Comparison of ENCODE assay signal across 9 cellular contexts in the genomic region with DNA sequence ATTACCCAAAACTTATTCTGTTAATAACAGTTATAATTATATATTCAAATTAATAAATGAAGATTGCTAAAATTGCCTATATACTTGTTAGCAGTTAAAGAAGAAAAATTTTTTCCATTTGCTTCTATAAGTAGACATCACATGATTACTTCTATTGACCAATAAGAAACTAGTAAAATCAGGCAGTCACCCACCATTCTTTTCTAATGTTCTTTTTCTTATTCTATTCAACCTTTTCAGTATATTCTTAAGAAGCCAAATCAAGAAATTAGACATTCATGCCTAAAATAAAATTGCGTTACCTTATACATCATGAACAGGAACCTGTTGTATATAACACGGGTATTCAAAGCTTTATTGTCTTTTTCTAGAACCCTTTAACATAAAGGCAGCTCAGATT.
A peak's percentile ranks its signal among the peaks of the same experiment; 100 is the strongest.
DNase-seq lines count a peak whose midpoint lies in the region; ATAC-seq and TF ChIP-seq lines count a peak whose summit lies in the region.
"Had no signal": no experiment of that assay in that cellular context is flagged by ENCODE, and none has a peak within 500 bp of the region (broad histone marks: within the 10 kb centered on the region; RNA-seq: fewer than 3 reads in every experiment).

No MANE protein-coding gene starts in this region.

- H3K36me3 Mint-ChIP-seq in CD8-positive, alpha-beta T cell = peaks cover 6% of the 10 kb centered on the region

- H3K9me3 Mint-ChIP-seq in CD8-positive, alpha-beta T cell = no peaks in the 10 kb centered on the region

- no peaks in the 10 kb centered on the region for H3K36me3 ChIP-seq in CD8-positive, alpha-beta T cell (ENCODE audit: insufficient read depth, low read length)
- H3K36me3 ChIP-seq in Panc1 (ENCODE audit: control insufficient read depth, insufficient read depth, low read length) (no peaks in the 10 kb centered on the region; the same call in 1 of the 2 replicates), psoas muscle (ENCODE audit: insufficient read depth in 1 of 2, low read depth in 1 of 2) (no peaks in the 10 kb centered on the region)

- no peak for TF ChIP-seq CTCF in CD8-positive, alpha-beta T cell (IDR thresholded peaks at IDR 0.05)
- TF ChIP-seq CTCF in Panc1 (IDR thresholded peaks at IDR 0.05) (no peak), epithelial cell of esophagus (IDR thresholded peaks at IDR 0.05; ENCODE audit: insufficient read depth, low read depth, low read length, missing control alignments) (no peak), psoas muscle (IDR thresholded peaks at IDR 0.05) (no peak)

- POLR2A ChIA-PET in CD8-positive, alpha-beta T cell (lab: Charles Lee) = interaction anchor here (1.8 to 4.2 kb wide), 2 partner anchors 11 to 39 kb away, joined by 14 to 31 read pairs; no protein-coding TSS in a partner anchor
- POLR2A ChIA-PET in Panc1 (lab: Charles Lee) = no interaction called here

- no peak for ATAC-seq in CD8-positive, alpha-beta T cell
- ATAC-seq in Panc1 (no peak), psoas muscle (no peak), HG02840 (IDR thresholded peaks at IDR 0.05; ENCODE audit: low FRiP score, unreplicated experiment) (no peak)

- intact Hi-C loops in CD8-positive, alpha-beta T cell (cut with DNase I, micrococcal nuclease) = loop anchor here (10.0 kb wide), 2 partner anchors 776 to 1066 kb away; partner anchors contain the start of genes RP2 (in 1 of the 2) and ZNF674 (in 1 of the 2)
- intact Hi-C loops in Panc1 (cut with micrococcal nuclease; ENCODE audit: unreplicated experiment) = no loop called here
- intact Hi-C loops in psoas muscle (cut with DNase I) = no loop called here

- in situ Hi-C loops in Panc1 (cut with HindIII; ENCODE audit: low pct_unique_long_range_greater_than_20kb, low sequenced_read_pairs) = no loop called here

- WGBS in psoas muscle, 3 donors = 56 to 80% (median 80%) methylated on average over 2 of the region's 2 CpGs

- H3K4me3 ChIP-seq in CD8-positive, alpha-beta T cell (ENCODE audit: low read depth, low read length) = peak overlapping the region; percentile 38
- H3K4me3 ChIP-seq in Panc1 (ENCODE audit: low read depth in 2 of 2, low read length in 2 of 2) (peak overlapping the region; percentile 54 to 74), epithelial cell of esophagus (ENCODE audit: low read length) (peak overlapping the region; percentile 68), psoas muscle (peak overlapping the region; percentile 57)

- DNase-seq in CD8-positive, alpha-beta T cell = no peak
- no peak for DNase-seq in Panc1 (ENCODE audit: low read depth, low spot score)
- DNase-seq in epithelial cell of esophagus (ENCODE audit: low read depth) = no peak
- DNase-seq in psoas muscle = no peak
- no peak for DNase-seq in NCI-H69 (lab: John Stamatoyannopoulos, UW)
- no peak for DNase-seq in foreskin melanocyte
- no peak for DNase-seq in AML-193 (lab: John Stamatoyannopoulos, UW)
- DNase-seq: stimulated activated CD4-positive, alpha-beta T cell treated with anti-CD3 and anti-CD28 coated beads, Interleukin-2, amount 100 ng/mL, for 24 hours had no signal

- H3K27ac ChIP-seq in CD8-positive, alpha-beta T cell (ENCODE audit: low read depth, low read length) = peak overlapping the region; percentile 41
- H3K27ac ChIP-seq in Panc1 (ENCODE audit: low read length) = peak overlapping the region; percentile 94
- peak overlapping the region; percentile 19 for H3K27ac ChIP-seq in psoas muscle

- H3K9me3 ChIP-seq in CD8-positive, alpha-beta T cell (ENCODE audit: low read length) = no peaks in the 10 kb centered on the region
- no peaks in the 10 kb centered on the region for H3K9me3 ChIP-seq in Panc1 (ENCODE audit: control insufficient read depth, insufficient read depth, low read depth, low read length)
- no peaks in the 10 kb centered on the region for H3K9me3 ChIP-seq in psoas muscle

- peaks cover 23% of the 10 kb centered on the region for H3K4me1 ChIP-seq in CD8-positive, alpha-beta T cell (ENCODE audit: insufficient read depth, low read length)
- H3K4me1 ChIP-seq in Panc1 (ENCODE audit: control insufficient read depth, insufficient read depth, low read length) (peaks cover 45% of the 10 kb centered on the region), psoas muscle (no peaks in the 10 kb centered on the region)

- CTCF ChIA-PET in CD8-positive, alpha-beta T cell (lab: Charles Lee) = interaction anchor here (2.2 kb wide), 1 partner anchor 33 kb away, joined by 6 read pairs; no protein-coding TSS in a partner anchor
- CTCF ChIA-PET in Panc1 (lab: Charles Lee) = no interaction called here

- peak overlapping the region; percentile 95 for H3K4me3 Mint-ChIP-seq in CD8-positive, alpha-beta T cell

- no peaks in the 10 kb centered on the region for H3K27me3 Mint-ChIP-seq in CD8-positive, alpha-beta T cell (ENCODE audit: low read depth)

- H3K4me1 Mint-ChIP-seq in CD8-positive, alpha-beta T cell (ENCODE audit: low read depth) = peaks cover 66% of the 10 kb centered on the region

- BruUV-seq in Panc1 (replicated peaks; lab: Mats Ljungman, UMichigan) = no TSS peak

- H3K27ac Mint-ChIP-seq in CD8-positive, alpha-beta T cell = peak overlapping the region; percentile 97

- no peaks in the 10 kb centered on the region for H3K27me3 ChIP-seq in CD8-positive, alpha-beta T cell (ENCODE audit: insufficient read depth, low read length)
- no peaks in the 10 kb centered on the region for H3K27me3 ChIP-seq in Panc1 (ENCODE audit: control insufficient read depth, insufficient read depth, low read length)
- peaks cover 0 to 52% (median 0%) of the 10 kb centered on the region in 3 donors for H3K27me3 ChIP-seq in psoas muscle (ENCODE audit: insufficient read depth in 3 of 3, low read length in 2 of 3)

Comparison
In these comparisons a context has a peak if more than half of its experiments do, and no peak if none do; other contexts are left out.
1. H3K27ac ChIP-seq: peak in every context shown above with its lines; median percentile 94 in Panc1; 41 in CD8-positive, alpha-beta T cell; 19 in psoas muscle.
2. intact Hi-C loops: an anchor here in CD8-positive, alpha-beta T cell (10.0 kb wide); none called in Panc1 and psoas muscle.